Comparison of ENCODE assay signal across 12 cellular contexts in the genomic region with DNA sequence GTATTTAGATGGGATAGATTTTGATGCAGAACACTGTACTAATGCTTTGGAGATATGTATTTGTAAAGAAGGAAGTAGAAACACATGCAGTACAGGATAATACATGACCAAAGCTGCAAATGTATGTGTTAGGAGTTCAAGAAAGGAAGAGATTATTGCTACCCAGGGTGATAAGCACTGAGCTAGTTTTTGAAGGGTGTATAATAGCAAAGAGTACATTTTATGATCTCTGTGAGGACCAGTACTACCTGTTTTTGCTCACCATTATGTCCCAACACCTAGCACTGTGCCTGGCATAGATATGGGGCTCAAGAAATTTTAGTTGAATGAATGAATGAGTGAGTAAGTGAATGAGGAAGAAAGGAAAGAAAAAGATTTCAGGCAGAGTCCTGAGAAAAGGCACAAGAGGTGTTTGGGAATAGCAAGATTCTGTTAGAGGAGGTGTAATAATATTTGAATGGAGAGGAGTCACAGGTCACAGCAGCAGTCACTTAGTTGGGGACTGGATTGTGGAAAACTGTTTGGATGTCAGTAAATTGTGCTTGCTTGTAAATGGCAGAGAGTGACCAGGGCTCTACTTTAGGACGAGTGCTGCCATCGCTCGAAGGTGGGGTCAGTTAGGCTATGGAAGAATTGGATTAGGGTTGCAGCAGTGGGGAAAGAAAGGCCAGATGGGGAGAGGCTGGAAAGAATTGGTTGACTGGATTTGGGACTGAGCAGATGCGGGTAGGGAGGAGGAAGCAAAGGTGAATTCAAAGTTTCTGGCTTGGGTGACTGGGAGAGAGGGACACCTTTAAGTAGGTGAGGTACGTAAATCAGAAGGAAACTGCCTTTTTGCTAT. TPM values are rescaled to one million over a fixed set of nuclear protein-coding genes. Genes with fewer than 3 reads are reported as not detected.
A peak's percentile ranks its signal among the peaks of the same experiment; 100 is the strongest.
DNase-seq lines count a peak whose midpoint lies in the region; ATAC-seq and TF ChIP-seq lines count a peak whose summit lies in the region.
"Had no signal": no experiment of that assay in that cellular context is flagged by ENCODE, and none has a peak within 500 bp of the region (broad histone marks: within the 10 kb centered on the region; RNA-seq: fewer than 3 reads in every experiment).

No MANE protein-coding gene starts in this region.

- peaks cover 17% of the 10 kb centered on the region for H3K36me3 Mint-ChIP-seq in neural crest cell (ENCODE audit: low read depth)

- H3K79me2 ChIP-seq in MM.1S (ENCODE audit: low read length): peaks cover 20% of the 10 kb centered on the region

- H3K4me2 ChIP-seq in MM.1S (ENCODE audit: low read depth, low read length): no peak overlapping the region

- peak overlapping the region; percentile 10 for H3K27ac ChIP-seq in cingulate gyrus (ENCODE audit: low read depth, low read length)
- H3K27ac ChIP-seq in MM.1S (ENCODE audit: low read length): no peak overlapping the region

- H3K4me3 ChIP-seq in MM.1S (ENCODE audit: low read length): no peak overlapping the region

- ATAC-seq in HG03045 (IDR thresholded peaks at IDR 0.05; ENCODE audit: unreplicated experiment) (no peak), GM19463 (IDR thresholded peaks at IDR 0.05; ENCODE audit: unreplicated experiment) (no peak)
- ATAC-seq: stimulated activated memory B cell treated with anti-CD40 and anti-IgM and Interleukin-4, amounts not matched to agents 10 μg/mL and 1 μg/mL and 100 μg/mL, for 72 hours had no signal

- TF ChIP-seq CTCF in neural crest cell (conservative IDR thresholded peaks at IDR 0.05): no peak
- no peak for TF ChIP-seq CTCF in MM.1S (IDR thresholded peaks at IDR 0.05; ENCODE audit: low read length)

- peak overlapping the region; percentile 83 for H3K27ac Mint-ChIP-seq in neural crest cell (ENCODE audit: unreplicated experiment)
- H3K27ac Mint-ChIP-seq: stimulated activated memory B cell treated with anti-CD40 and anti-IgM and Interleukin-4, amounts not matched to agents 10 μg/mL and 1 μg/mL and 100 μg/mL, for 72 hours had no signal

- H3K9me3 ChIP-seq in MM.1S (replicated peaks; ENCODE audit: insufficient read depth, low read length): no peaks in the 10 kb centered on the region

- H3K4me3 Mint-ChIP-seq in neural crest cell: no peak overlapping the region
- H3K4me3 Mint-ChIP-seq: stimulated activated memory B cell treated with anti-CD40 and anti-IgM and Interleukin-4, amounts not matched to agents 10 μg/mL and 1 μg/mL and 100 μg/mL, for 72 hours had no signal

- DNase-seq in DMS 273 (lab: John Stamatoyannopoulos, UW; ENCODE audit: unreplicated experiment): peak; percentile 25
- no peak for DNase-seq in DMS 273 treated with DMSO at 0.1 percent for 48 hours (lab: John Stamatoyannopoulos, UW)
- peak; percentile 54 for DNase-seq in OCI-M1 (lab: John Stamatoyannopoulos, UW)
- no peak for DNase-seq in neural crest cell (ENCODE audit: low read depth, low spot score)
- DNase-seq in MM.1S: no peak
- DNase-seq: 8988T; activated CD4-positive, alpha-beta T cell treated with anti-CD3 and anti-CD28 coated beads, Interleukin-2, amount 50 U/mL, for 48 hours; naive B cell had no signal

- no peaks in the 10 kb centered on the region for H3K9me3 Mint-ChIP-seq in neural crest cell
- H3K9me3 Mint-ChIP-seq: stimulated activated memory B cell treated with anti-CD40 and anti-IgM and Interleukin-4, amounts not matched to agents 10 μg/mL and 1 μg/mL and 100 μg/mL, for 72 hours had no signal

- no peaks in the 10 kb centered on the region for H3K36me3 ChIP-seq in MM.1S (replicated peaks; ENCODE audit: insufficient read depth, low read length)

- H3K9me2 ChIP-seq in MM.1S (replicated peaks; ENCODE audit: insufficient read depth, low read length): no peaks in the 10 kb centered on the region

- no peaks in the 10 kb centered on the region for H3K27me3 Mint-ChIP-seq in neural crest cell (ENCODE audit: low read depth)
- H3K27me3 Mint-ChIP-seq: naive B cell; stimulated activated memory B cell treated with anti-CD40 and anti-IgM and Interleukin-4, amounts not matched to agents 10 μg/mL and 1 μg/mL and 100 μg/mL, for 72 hours had no signal

- no peak overlapping the region for H3K9ac ChIP-seq in MM.1S (ENCODE audit: low read length)

- H4K20me1 ChIP-seq in MM.1S (ENCODE audit: insufficient read depth, low read length): no peaks in the 10 kb centered on the region

- 0 out of 2 replicates have a peak, but pooled peaks cover 2% of the 10 kb centered on the region for H3F3A ChIP-seq in MM.1S (ENCODE audit: insufficient read depth, low read length)

- H3K4me1 ChIP-seq in MM.1S (ENCODE audit: low read length): no peaks in the 10 kb centered on the region

- H3K27me3 ChIP-seq in MM.1S (replicated peaks; ENCODE audit: insufficient read depth, low read length): no peaks in the 10 kb centered on the region

- H2AFZ ChIP-seq in MM.1S (ENCODE audit: low read length): no peak overlapping the region

- H3K4me1 Mint-ChIP-seq in neural crest cell: peaks cover 50% of the 10 kb centered on the region

RNA-seq across cellular contexts. Expression of gene CDC14A, which starts 9.2 kb away (rescaled TPM):
- total RNA-seq in neural crest cell: 15.7 and 16.6 TPM in 2 replicates

Comparison
In these comparisons a context has a peak if more than half of its experiments do, and no peak if none do; other contexts are left out.
1. DNase-seq: peak in DMS 273 (single experiment) and OCI-M1 (single experiment); none in DMS 273 treated with DMSO at 0.1 percent for 48 hours (single experiment), neural crest cell (single experiment) and MM.1S (single experiment).